2 cellular contexts compared by ENCODE assay signal in the genomic region with DNA sequence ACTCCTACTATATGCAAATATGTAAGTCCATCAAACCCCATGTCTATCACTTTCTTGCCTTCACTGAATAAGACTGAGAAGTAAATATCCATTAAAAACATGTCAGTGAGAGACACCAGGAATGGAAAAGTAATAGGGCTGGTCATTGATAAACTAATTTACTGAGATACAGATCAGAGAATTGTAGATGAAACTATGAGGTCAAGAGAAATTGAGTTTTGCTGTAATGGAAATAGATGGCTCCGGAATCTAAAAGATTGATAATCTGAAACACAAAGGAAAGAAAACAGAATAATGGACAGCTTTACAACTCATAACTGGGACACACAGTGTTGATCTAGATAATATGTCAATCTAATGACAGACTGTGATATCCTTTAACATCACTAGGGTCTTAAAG.
TF ChIP-seq lines count a peak whose summit lies in the region.

No MANE protein-coding gene starts in this region.

TF ChIP-seq in SK-N-SH, 30 proteins besides CTCF, POLR2A, EP300 and RAD21 (continued from another document):
- TF ChIP-seq, protein P1, sequence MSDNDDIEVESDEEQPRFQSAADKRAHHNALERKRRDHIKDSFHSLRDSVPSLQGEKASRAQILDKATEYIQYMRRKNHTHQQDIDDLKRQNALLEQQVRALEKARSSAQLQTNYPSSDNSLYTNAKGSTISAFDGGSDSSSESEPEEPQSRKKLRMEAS (IDR thresholded peaks at IDR 0.05; ENCODE audit: low read depth) = no peak
- TF ChIP-seq MEF2A (IDR thresholded peaks at IDR 0.05; ENCODE audit: borderline replicate concordance, low read depth) (no peak), YY1 (IDR thresholded peaks at IDR 0.05; ENCODE audit: low read depth) (no peak), POLR2AphosphoS5 (IDR thresholded peaks at IDR 0.05; ENCODE audit: low read depth, low read length) (no peak), TCF12 (IDR thresholded peaks at IDR 0.05) (no peak), GABPA (IDR thresholded peaks at IDR 0.05; ENCODE audit: low read depth) (no peak)
- TF ChIP-seq, protein P2, sequence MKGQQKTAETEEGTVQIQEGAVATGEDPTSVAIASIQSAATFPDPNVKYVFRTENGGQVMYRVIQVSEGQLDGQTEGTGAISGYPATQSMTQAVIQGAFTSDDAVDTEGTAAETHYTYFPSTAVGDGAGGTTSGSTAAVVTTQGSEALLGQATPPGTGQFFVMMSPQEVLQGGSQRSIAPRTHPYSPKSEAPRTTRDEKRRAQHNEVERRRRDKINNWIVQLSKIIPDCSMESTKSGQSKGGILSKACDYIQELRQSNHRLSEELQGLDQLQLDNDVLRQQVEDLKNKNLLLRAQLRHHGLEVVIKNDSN (IDR thresholded peaks at IDR 0.05; ENCODE audit: borderline replicate concordance, low read depth) = no peak

TF ChIP-seq in SK-N-SH treated with all-trans-retinoic acid at 6 μM for 48 hours, 23 proteins besides CTCF, POLR2A, EP300 and RAD21 (continued from another document):
- TF ChIP-seq, protein P3, sequence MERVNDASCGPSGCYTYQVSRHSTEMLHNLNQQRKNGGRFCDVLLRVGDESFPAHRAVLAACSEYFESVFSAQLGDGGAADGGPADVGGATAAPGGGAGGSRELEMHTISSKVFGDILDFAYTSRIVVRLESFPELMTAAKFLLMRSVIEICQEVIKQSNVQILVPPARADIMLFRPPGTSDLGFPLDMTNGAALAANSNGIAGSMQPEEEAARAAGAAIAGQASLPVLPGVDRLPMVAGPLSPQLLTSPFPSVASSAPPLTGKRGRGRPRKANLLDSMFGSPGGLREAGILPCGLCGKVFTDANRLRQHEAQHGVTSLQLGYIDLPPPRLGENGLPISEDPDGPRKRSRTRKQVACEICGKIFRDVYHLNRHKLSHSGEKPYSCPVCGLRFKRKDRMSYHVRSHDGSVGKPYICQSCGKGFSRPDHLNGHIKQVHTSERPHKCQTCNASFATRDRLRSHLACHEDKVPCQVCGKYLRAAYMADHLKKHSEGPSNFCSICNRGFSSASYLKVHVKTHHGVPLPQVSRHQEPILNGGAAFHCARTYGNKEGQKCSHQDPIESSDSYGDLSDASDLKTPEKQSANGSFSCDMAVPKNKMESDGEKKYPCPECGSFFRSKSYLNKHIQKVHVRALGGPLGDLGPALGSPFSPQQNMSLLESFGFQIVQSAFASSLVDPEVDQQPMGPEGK (CRISPR knock-in tag; IDR thresholded peaks at IDR 0.05; ENCODE audit: borderline replicate concordance) = no peak
- TF ChIP-seq TOX (CRISPR knock-in tag; IDR thresholded peaks at IDR 0.05; ENCODE audit: borderline replicate concordance) = no peak
- TF ChIP-seq, protein P4, sequence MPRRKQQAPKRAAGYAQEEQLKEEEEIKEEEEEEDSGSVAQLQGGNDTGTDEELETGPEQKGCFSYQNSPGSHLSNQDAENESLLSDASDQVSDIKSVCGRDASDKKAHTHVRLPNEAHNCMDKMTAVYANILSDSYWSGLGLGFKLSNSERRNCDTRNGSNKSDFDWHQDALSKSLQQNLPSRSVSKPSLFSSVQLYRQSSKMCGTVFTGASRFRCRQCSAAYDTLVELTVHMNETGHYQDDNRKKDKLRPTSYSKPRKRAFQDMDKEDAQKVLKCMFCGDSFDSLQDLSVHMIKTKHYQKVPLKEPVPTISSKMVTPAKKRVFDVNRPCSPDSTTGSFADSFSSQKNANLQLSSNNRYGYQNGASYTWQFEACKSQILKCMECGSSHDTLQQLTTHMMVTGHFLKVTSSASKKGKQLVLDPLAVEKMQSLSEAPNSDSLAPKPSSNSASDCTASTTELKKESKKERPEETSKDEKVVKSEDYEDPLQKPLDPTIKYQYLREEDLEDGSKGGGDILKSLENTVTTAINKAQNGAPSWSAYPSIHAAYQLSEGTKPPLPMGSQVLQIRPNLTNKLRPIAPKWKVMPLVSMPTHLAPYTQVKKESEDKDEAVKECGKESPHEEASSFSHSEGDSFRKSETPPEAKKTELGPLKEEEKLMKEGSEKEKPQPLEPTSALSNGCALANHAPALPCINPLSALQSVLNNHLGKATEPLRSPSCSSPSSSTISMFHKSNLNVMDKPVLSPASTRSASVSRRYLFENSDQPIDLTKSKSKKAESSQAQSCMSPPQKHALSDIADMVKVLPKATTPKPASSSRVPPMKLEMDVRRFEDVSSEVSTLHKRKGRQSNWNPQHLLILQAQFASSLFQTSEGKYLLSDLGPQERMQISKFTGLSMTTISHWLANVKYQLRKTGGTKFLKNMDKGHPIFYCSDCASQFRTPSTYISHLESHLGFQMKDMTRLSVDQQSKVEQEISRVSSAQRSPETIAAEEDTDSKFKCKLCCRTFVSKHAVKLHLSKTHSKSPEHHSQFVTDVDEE (CRISPR knock-in tag; IDR thresholded peaks at IDR 0.05) = no peak
- no peak for TF ChIP-seq ZFP30 (CRISPR knock-in tag; IDR thresholded peaks at IDR 0.05)
- no peak for TF ChIP-seq ZNF70 (CRISPR knock-in tag; IDR thresholded peaks at IDR 0.05)
- TF ChIP-seq TCF4 (CRISPR knock-in tag; IDR thresholded peaks at IDR 0.05; ENCODE audit: borderline replicate concordance) = no peak
- no peak for TF ChIP-seq ARNTL (CRISPR knock-in tag; IDR thresholded peaks at IDR 0.05; ENCODE audit: borderline replicate concordance, low read depth)
- TF ChIP-seq BACH2 (CRISPR knock-in tag; IDR thresholded peaks at IDR 0.05; ENCODE audit: borderline replicate concordance) = no peak
- TF ChIP-seq, protein P5, sequence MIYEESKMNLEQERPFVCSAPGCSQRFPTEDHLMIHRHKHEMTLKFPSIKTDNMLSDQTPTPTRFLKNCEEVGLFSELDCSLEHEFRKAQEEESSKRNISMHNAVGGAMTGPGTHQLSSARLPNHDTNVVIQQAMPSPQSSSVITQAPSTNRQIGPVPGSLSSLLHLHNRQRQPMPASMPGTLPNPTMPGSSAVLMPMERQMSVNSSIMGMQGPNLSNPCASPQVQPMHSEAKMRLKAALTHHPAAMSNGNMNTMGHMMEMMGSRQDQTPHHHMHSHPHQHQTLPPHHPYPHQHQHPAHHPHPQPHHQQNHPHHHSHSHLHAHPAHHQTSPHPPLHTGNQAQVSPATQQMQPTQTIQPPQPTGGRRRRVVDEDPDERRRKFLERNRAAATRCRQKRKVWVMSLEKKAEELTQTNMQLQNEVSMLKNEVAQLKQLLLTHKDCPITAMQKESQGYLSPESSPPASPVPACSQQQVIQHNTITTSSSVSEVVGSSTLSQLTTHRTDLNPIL (CRISPR knock-in tag; IDR thresholded peaks at IDR 0.05; ENCODE audit: low read depth) = no peak
- no peak for TF ChIP-seq ISL1 (CRISPR knock-in tag; IDR thresholded peaks at IDR 0.05)
- no peak for TF ChIP-seq GLIS3 (CRISPR knock-in tag; IDR thresholded peaks at IDR 0.05)
- no peak for TF ChIP-seq PPARA (CRISPR knock-in tag; IDR thresholded peaks at IDR 0.05; ENCODE audit: borderline replicate concordance)
- no peak for TF ChIP-seq ZNF8 (CRISPR knock-in tag; IDR thresholded peaks at IDR 0.05)
